ENCODE assay signal across 1 cellular context in genomic region chr6:149925974-149926777, GRCh38.
TF ChIP-seq lines count a peak whose summit lies in the region.

No MANE protein-coding gene starts in this region.

TF ChIP-seq in HepG2, 621 proteins besides CTCF, POLR2A, EP300 and RAD21 (continues in another document):
- TF ChIP-seq LCORL (IDR thresholded peaks at IDR 0.05) (no peak), LCORL (CRISPR knock-in tag; IDR thresholded peaks at IDR 0.05) (peak; percentile 86), CREM (IDR thresholded peaks at IDR 0.05) (no peak), CREM (CRISPR knock-in tag; IDR thresholded peaks at IDR 0.05) (no peak), ZNF260 (CRISPR knock-in tag; IDR thresholded peaks at IDR 0.05; ENCODE audit: borderline replicate concordance, low read depth) (0 out of 2 replicates have a peak, but pooled peaks have one; percentile 93), MAF1 (CRISPR knock-in tag; IDR thresholded peaks at IDR 0.05; ENCODE audit: borderline replicate concordance) (no peak), CERS6 (CRISPR knock-in tag; IDR thresholded peaks at IDR 0.05) (no peak), HNRNPH1 (optimal IDR thresholded peaks at IDR 0.05; ENCODE audit: low read depth, low read length) (no peak), BORCS8-MEF2B (CRISPR knock-in tag; IDR thresholded peaks at IDR 0.05) (peak; percentile 88), ZKSCAN8 (CRISPR knock-in tag; IDR thresholded peaks at IDR 0.05; ENCODE audit: borderline replicate concordance) (no peak), ZNF251 (CRISPR knock-in tag; IDR thresholded peaks at IDR 0.05) (no peak), ZFAT (CRISPR knock-in tag; conservative IDR thresholded peaks at IDR 0.05) (no peak), NPAS2 (CRISPR knock-in tag; IDR thresholded peaks at IDR 0.05; ENCODE audit: borderline replicate concordance) (no peak), GZF1 (CRISPR knock-in tag; IDR thresholded peaks at IDR 0.05) (no peak), ZNF3 (CRISPR knock-in tag; IDR thresholded peaks at IDR 0.05) (no peak), ZKSCAN1 (IDR thresholded peaks at IDR 0.05; ENCODE audit: low read length) (no peak), ZNF558 (CRISPR knock-in tag; IDR thresholded peaks at IDR 0.05; ENCODE audit: borderline replicate concordance) (0 out of 2 replicates have a peak, but pooled peaks have one; percentile 47), ZBTB7B (CRISPR knock-in tag; IDR thresholded peaks at IDR 0.05) (no peak), YY1 (IDR thresholded peaks at IDR 0.05; ENCODE audit: insufficient read depth, insufficient replicate concordance, low read depth, low read length) (peak; percentile 68), ISL2 (CRISPR knock-in tag; IDR thresholded peaks at IDR 0.05) (no peak), KLF11 (CRISPR knock-in tag; IDR thresholded peaks at IDR 0.05) (0 out of 2 replicates have a peak, but pooled peaks have one; percentile 34), HNRNPK (IDR thresholded peaks at IDR 0.05; ENCODE audit: low read depth, low read length, poor library complexity, severe bottlenecking) (no peak), HMGA1 (CRISPR knock-in tag; conservative IDR thresholded peaks at IDR 0.05) (no peak), GLI4 (CRISPR knock-in tag; IDR thresholded peaks at IDR 0.05; ENCODE audit: borderline replicate concordance) (no peak), KLF16 (CRISPR knock-in tag; IDR thresholded peaks at IDR 0.05) (0 out of 4 replicates have a peak, but pooled peaks of 1 of the 2 experiments have one; percentile 30), THRA (CRISPR knock-in tag; IDR thresholded peaks at IDR 0.05; ENCODE audit: borderline replicate concordance) (no peak), ASH2L (IDR thresholded peaks at IDR 0.05; ENCODE audit: insufficient read length, low read depth, low read length) (peak; percentile 36), RNF219 (CRISPR knock-in tag; IDR thresholded peaks at IDR 0.05) (no peak), SP4 (CRISPR knock-in tag; IDR thresholded peaks at IDR 0.05) (peak; percentile 60; the same call in 1 of the 2 replicates), MEF2D (CRISPR knock-in tag; IDR thresholded peaks at IDR 0.05) (peak; percentile 57; the same call in 1 of the 2 replicates), MYPOP (CRISPR knock-in tag; IDR thresholded peaks at IDR 0.05) (0 out of 2 replicates have a peak, but pooled peaks have one; percentile 30), ZNF253 (CRISPR knock-in tag; IDR thresholded peaks at IDR 0.05; ENCODE audit: borderline replicate concordance) (no peak), TRIM22 (IDR thresholded peaks at IDR 0.05) (no peak), ZSCAN5A (CRISPR knock-in tag; IDR thresholded peaks at IDR 0.05; ENCODE audit: borderline replicate concordance) (no peak; the same call in 1 of the 2 replicates), THAP11 (CRISPR knock-in tag; IDR thresholded peaks at IDR 0.05) (peak; percentile 54; the same call in 1 of the 2 replicates), SMAD1 (CRISPR knock-in tag; IDR thresholded peaks at IDR 0.05; ENCODE audit: borderline replicate concordance, low read depth) (peak; percentile 51; the same call in 1 of the 2 replicates), KDM2A (CRISPR knock-in tag; IDR thresholded peaks at IDR 0.05; ENCODE audit: borderline replicate concordance, low read depth) (peak; percentile 80), KMT2B (CRISPR knock-in tag; IDR thresholded peaks at IDR 0.05) (peak; percentile 43), KAT8 (CRISPR knock-in tag; IDR thresholded peaks at IDR 0.05) (0 out of 2 replicates have a peak, but pooled peaks have one; percentile 37), DZIP1 (CRISPR knock-in tag; IDR thresholded peaks at IDR 0.05) (no peak), ZFP82 (CRISPR knock-in tag; IDR thresholded peaks at IDR 0.05; ENCODE audit: borderline replicate concordance) (peak; percentile 79; the same call in 1 of the 2 replicates), TGIF2 (CRISPR knock-in tag; IDR thresholded peaks at IDR 0.05) (peak; percentile 84; the same call in 1 of the 2 replicates), RXRA (CRISPR knock-in tag; IDR thresholded peaks at IDR 0.05) (peak; percentile 17; the same call in 1 of the 2 replicates), TEAD3 (CRISPR knock-in tag; optimal IDR thresholded peaks at IDR 0.05; ENCODE audit: borderline replicate concordance) (peak; percentile 91), POGK (CRISPR knock-in tag; conservative IDR thresholded peaks at IDR 0.05) (peak; percentile 29; the same call in 1 of the 2 replicates), GABPB1 (CRISPR knock-in tag; IDR thresholded peaks at IDR 0.05) (peak; percentile 11), RELA (CRISPR knock-in tag; IDR thresholded peaks at IDR 0.05) (no peak), ZNF609 (CRISPR knock-in tag; IDR thresholded peaks at IDR 0.05; ENCODE audit: borderline replicate concordance) (0 out of 2 replicates have a peak, but pooled peaks have one; percentile 20), BHLHE40 (IDR thresholded peaks at IDR 0.05; ENCODE audit: low read length) (no peak), ZSCAN25 (CRISPR knock-in tag; IDR thresholded peaks at IDR 0.05) (peak; percentile 34; the same call in 1 of the 2 replicates)
